Comparison of ENCODE assay signal across 21 cellular contexts in the genomic region with DNA sequence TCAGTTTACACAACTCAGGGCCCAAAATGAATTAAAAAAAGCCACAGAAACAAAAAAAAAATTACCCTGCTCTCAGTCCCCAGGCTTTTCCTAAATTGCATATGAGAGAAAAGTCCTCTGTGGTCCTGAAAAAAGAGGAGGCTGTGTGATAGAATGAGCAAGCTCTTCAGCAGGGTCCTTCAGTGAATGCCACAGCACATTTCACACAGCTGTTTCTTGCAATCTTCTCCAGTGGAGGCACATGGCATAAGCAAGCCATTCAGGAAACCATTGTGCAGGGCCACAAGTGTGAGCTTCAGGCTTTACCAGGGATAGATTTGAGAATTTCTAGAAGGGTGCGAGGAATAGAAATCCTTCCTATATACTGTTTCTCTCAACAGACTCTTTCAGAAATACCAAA.
"Had no signal": no experiment of that assay in that cellular context is flagged by ENCODE, and none has a peak within 500 bp of the region (broad histone marks: within the 10 kb centered on the region; RNA-seq: fewer than 3 reads in every experiment).

No MANE protein-coding gene starts in this region.

- H3K9me3 ChIP-seq: esophagus muscularis mucosa, gastroesophageal sphincter, left ventricle myocardium inferior, lower lobe of right lung, neutrophil, tibial artery, upper lobe of left lung, uterus had no signal

- H3K4me3 ChIP-seq: esophagus muscularis mucosa, gastroesophageal sphincter, left ventricle myocardium inferior, lower lobe of right lung, smooth muscle cell, tibial artery, upper lobe of left lung, uterus had no signal

- H3K4me3 Mint-ChIP-seq: immature natural killer cell; memory B cell; naive thymus-derived CD4-positive, alpha-beta T cell; stimulated activated memory B cell treated with anti-CD40 and anti-IgM and Interleukin-4, amounts not matched to agents 10 μg/mL and 1 μg/mL and 100 μg/mL, for 72 hours; stimulated activated naive CD8-positive, alpha-beta T cell treated with anti-CD3 and anti-CD28 coated beads, Interleukin-15, Interleukin-2, amounts not matched to agents 100 ng/mL and 50 ng/mL, for 24 hours had no signal

- DNase-seq: effector memory CD4-positive, alpha-beta T cell; foreskin fibroblast; immature natural killer cell; left ventricle myocardium inferior; lower lobe of right lung; naive thymus-derived CD4-positive, alpha-beta T cell; right cardiac atrium; stimulated activated CD4-positive, alpha-beta T cell treated with anti-CD3 and anti-CD28 coated beads, Interleukin-4, amount 100 ng/mL, for 1 hour; tibial artery; upper lobe of left lung; uterus had no signal

- H3K4me1 Mint-ChIP-seq: immature natural killer cell; memory B cell; stimulated activated memory B cell treated with anti-CD40 and anti-IgM and Interleukin-4, amounts not matched to agents 10 μg/mL and 1 μg/mL and 100 μg/mL, for 72 hours had no signal

- H3K4me2 ChIP-seq: smooth muscle cell had no signal

- H3K4me1 ChIP-seq: upper lobe of left lung, uterus had no signal

- H3K27ac Mint-ChIP-seq: immature natural killer cell; memory B cell; naive thymus-derived CD4-positive, alpha-beta T cell; stimulated activated memory B cell treated with anti-CD40 and anti-IgM and Interleukin-4, amounts not matched to agents 10 μg/mL and 1 μg/mL and 100 μg/mL, for 72 hours; stimulated activated naive CD8-positive, alpha-beta T cell treated with anti-CD3 and anti-CD28 coated beads, Interleukin-15, Interleukin-2, amounts not matched to agents 100 ng/mL and 50 ng/mL, for 24 hours had no signal

- H3K27ac ChIP-seq: epithelial cell of prostate, esophagus muscularis mucosa, gastroesophageal sphincter, left ventricle myocardium inferior, lower lobe of right lung, neutrophil, tibial artery, upper lobe of left lung, uterus had no signal

- ATAC-seq: gastroesophageal sphincter; lower lobe of right lung; naive thymus-derived CD4-positive, alpha-beta T cell; right cardiac atrium; stimulated activated memory B cell treated with anti-CD40 and anti-IgM and Interleukin-4, amounts not matched to agents 10 μg/mL and 1 μg/mL and 100 μg/mL, for 72 hours had no signal

- H3K36me3 Mint-ChIP-seq: immature natural killer cell; memory B cell; naive thymus-derived CD4-positive, alpha-beta T cell; stimulated activated memory B cell treated with anti-CD40 and anti-IgM and Interleukin-4, amounts not matched to agents 10 μg/mL and 1 μg/mL and 100 μg/mL, for 72 hours had no signal

- H3K9me3 Mint-ChIP-seq: immature natural killer cell; memory B cell; stimulated activated memory B cell treated with anti-CD40 and anti-IgM and Interleukin-4, amounts not matched to agents 10 μg/mL and 1 μg/mL and 100 μg/mL, for 72 hours; stimulated activated naive CD8-positive, alpha-beta T cell treated with anti-CD3 and anti-CD28 coated beads, Interleukin-15, Interleukin-2, amounts not matched to agents 100 ng/mL and 50 ng/mL, for 24 hours had no signal

- H3K27me3 Mint-ChIP-seq: stimulated activated naive CD8-positive, alpha-beta T cell treated with anti-CD3 and anti-CD28 coated beads, Interleukin-15, Interleukin-2, amounts not matched to agents 100 ng/mL and 50 ng/mL, for 24 hours had no signal

- FAIRE-seq: endometrium, keratinocyte had no signal
